ENCODE assay signal across 16 cellular contexts in the genomic region with DNA sequence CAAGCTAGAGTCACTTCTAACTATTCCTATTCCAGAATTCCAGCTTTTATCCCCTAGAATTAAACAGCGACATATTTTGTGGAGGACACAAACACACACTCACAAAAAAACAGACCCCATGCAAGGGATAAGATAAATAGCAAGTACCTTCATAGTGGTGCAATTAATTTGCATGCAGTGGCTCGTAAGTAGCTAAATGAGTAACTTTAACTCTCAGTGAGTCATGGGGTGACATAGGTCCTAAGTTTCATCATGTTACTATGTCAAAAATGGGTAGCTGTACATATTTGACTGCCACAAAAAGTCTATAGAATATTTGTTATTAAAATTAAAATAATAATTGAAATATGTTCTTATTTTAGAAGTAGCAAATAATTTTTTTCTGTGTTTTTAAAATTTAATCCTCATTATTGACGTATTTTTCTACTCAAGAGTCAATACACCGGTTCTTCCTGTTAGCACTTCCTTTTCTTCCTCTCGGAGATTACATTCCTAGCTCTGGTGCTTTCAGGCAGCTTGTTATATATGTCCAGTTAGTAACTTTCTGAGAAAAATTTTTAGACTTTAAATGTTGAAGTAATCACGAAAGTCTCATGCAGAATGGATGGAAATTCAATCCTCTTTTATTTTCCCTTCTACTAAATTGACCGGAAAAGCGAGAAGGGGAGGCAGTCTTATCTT.
DNase-seq lines count a peak whose midpoint lies in the region; ATAC-seq and TF ChIP-seq lines count a peak whose summit lies in the region.
"Had no signal": no experiment of that assay in that cellular context is flagged by ENCODE, and none has a peak within 500 bp of the region (broad histone marks: within the 10 kb centered on the region; RNA-seq: fewer than 3 reads in every experiment).

No MANE protein-coding gene starts in this region.

- H3K36me3 ChIP-seq in PC-3 (ENCODE audit: low read depth, low read length): no peaks in the 10 kb centered on the region
- H3K36me3 ChIP-seq: pancreas had no signal

- CTCF ChIA-PET in PC-3 (lab: Charles Lee): no interaction called here
- CTCF ChIA-PET in activated CD4-positive, alpha-beta T cell treated with anti-CD3 and anti-CD28 coated beads, Interleukin-2, amount 10 ng/mL, durations not matched to agents 7 days and 5 days (lab: Charles Lee): no interaction called here

- intact Hi-C loops in PC-3 (cut with micrococcal nuclease): no loop called here

- no TSS peak for BruUV-seq in PC-3 (replicated peaks; lab: Mats Ljungman, UMichigan)

- H3K27me3 ChIP-seq in PC-3 (ENCODE audit: low read length): peaks cover 33% of the 10 kb centered on the region
- H3K27me3 ChIP-seq: pancreas had no signal

- ATAC-seq in GM18499 (IDR thresholded peaks at IDR 0.05; ENCODE audit: insufficient read depth, unreplicated experiment) (peak; percentile 100), GM19463 (IDR thresholded peaks at IDR 0.05; ENCODE audit: unreplicated experiment) (peak; percentile 94), HG03025 (IDR thresholded peaks at IDR 0.05; ENCODE audit: low FRiP score, unreplicated experiment) (peak; percentile 90), PC-3 (no peak)
- ATAC-seq: HCT116, pancreas had no signal

- TF ChIP-seq CTCF in PC-3 (conservative IDR thresholded peaks at IDR 0.05; ENCODE audit: low read depth, low read length): no peak

- H3K27ac ChIP-seq in PC-3 (ENCODE audit: low read length): no peak overlapping the region
- H3K27ac ChIP-seq: coronary artery, pancreas had no signal

- no peaks in the 10 kb centered on the region for H3F3A ChIP-seq in PC-3 (ENCODE audit: low read length, unreplicated experiment)

- no peaks in the 10 kb centered on the region for H3K4me1 ChIP-seq in PC-3 (ENCODE audit: insufficient read depth, low read length)

- H3K9me3 Mint-ChIP-seq in activated CD4-positive, alpha-beta T cell treated with anti-CD3 and anti-CD28 coated beads, Interleukin-2, amount 10 ng/mL, durations not matched to agents 7 days and 5 days: no peaks in the 10 kb centered on the region
- H3K9me3 Mint-ChIP-seq: activated naive CD8-positive, alpha-beta T cell treated with anti-CD3 and anti-CD28 coated beads, Interleukin-2, amount 10 ng/mL, durations not matched to agents 7 days and 5 days had no signal

- H3K36me3 Mint-ChIP-seq in activated CD4-positive, alpha-beta T cell treated with anti-CD3 and anti-CD28 coated beads, Interleukin-2, amount 10 ng/mL, durations not matched to agents 7 days and 5 days (ENCODE audit: low read depth): no peaks in the 10 kb centered on the region
- H3K36me3 Mint-ChIP-seq: activated naive CD8-positive, alpha-beta T cell treated with anti-CD3 and anti-CD28 coated beads, Interleukin-2, amount 10 ng/mL, durations not matched to agents 7 days and 5 days had no signal

- H3K4me1 Mint-ChIP-seq in activated CD4-positive, alpha-beta T cell treated with anti-CD3 and anti-CD28 coated beads, Interleukin-2, amount 10 ng/mL, durations not matched to agents 7 days and 5 days: no peaks in the 10 kb centered on the region
- H3K4me1 Mint-ChIP-seq: activated naive CD8-positive, alpha-beta T cell treated with anti-CD3 and anti-CD28 coated beads, Interleukin-2, amount 10 ng/mL, durations not matched to agents 7 days and 5 days had no signal

- no peak overlapping the region for H3K4me3 ChIP-seq in PC-3 (ENCODE audit: low read length)
- H3K4me3 ChIP-seq: coronary artery, pancreas had no signal

- no peaks in the 10 kb centered on the region for H4K20me1 ChIP-seq in PC-3 (ENCODE audit: low read length)

- no peak overlapping the region for H2AFZ ChIP-seq in PC-3 (ENCODE audit: low read length)

- no peak overlapping the region for H3K4me3 Mint-ChIP-seq in activated CD4-positive, alpha-beta T cell treated with anti-CD3 and anti-CD28 coated beads, Interleukin-2, amount 10 ng/mL, durations not matched to agents 7 days and 5 days
- H3K4me3 Mint-ChIP-seq: activated naive CD8-positive, alpha-beta T cell treated with anti-CD3 and anti-CD28 coated beads, Interleukin-2, amount 10 ng/mL, durations not matched to agents 7 days and 5 days had no signal

- H3K4me2 ChIP-seq in PC-3 (ENCODE audit: low read length): no peak overlapping the region

- POLR2A ChIA-PET in PC-3 (lab: Charles Lee; ENCODE audit: unreplicated experiment): no interaction called here
- POLR2A ChIA-PET in activated CD4-positive, alpha-beta T cell treated with anti-CD3 and anti-CD28 coated beads, Interleukin-2, amount 10 ng/mL, durations not matched to agents 7 days and 5 days (lab: Charles Lee): no interaction called here

- no peaks in the 10 kb centered on the region for H3K27me3 Mint-ChIP-seq in activated CD4-positive, alpha-beta T cell treated with anti-CD3 and anti-CD28 coated beads, Interleukin-2, amount 10 ng/mL, durations not matched to agents 7 days and 5 days
- H3K27me3 Mint-ChIP-seq: activated naive CD8-positive, alpha-beta T cell treated with anti-CD3 and anti-CD28 coated beads, Interleukin-2, amount 10 ng/mL, durations not matched to agents 7 days and 5 days had no signal

- peak; percentile 14 for DNase-seq in PC-3
- DNase-seq in activated CD4-positive, alpha-beta T cell treated with anti-CD3 and anti-CD28 coated beads, Interleukin-2, amount 50 U/mL, for 1 hour: no peak
- no peak for DNase-seq in NCI-H1105 (lab: John Stamatoyannopoulos, UW)
- DNase-seq in NCI-H1436 treated with DMSO at 0.1 percent for 48 hours (lab: John Stamatoyannopoulos, UW): no peak
- DNase-seq in activated CD4-positive, alpha-beta T cell treated with anti-CD3 and anti-CD28 coated beads, Interleukin-2, amount 10 ng/mL, durations not matched to agents 7 days and 5 days: no peak
- DNase-seq: activated naive CD8-positive, alpha-beta T cell treated with anti-CD3 and anti-CD28 coated beads, Interleukin-2, amount 10 ng/mL, durations not matched to agents 7 days and 5 days; DMS 273 treated with DMSO at 0.1 percent for 48 hours; NCI-H1417; NCI-H526 treated with DMSO at 0.1 percent for 48 hours; pancreas; Right ventricle myocardium superior had no signal

- H3K9ac ChIP-seq in PC-3 (ENCODE audit: low read length): no peak overlapping the region

- H3K9me2 ChIP-seq in PC-3 (replicated peaks; ENCODE audit: low read length): no peaks in the 10 kb centered on the region

- no peaks in the 10 kb centered on the region for H3K79me2 ChIP-seq in PC-3 (ENCODE audit: low read length)

- H3K27ac Mint-ChIP-seq in activated CD4-positive, alpha-beta T cell treated with anti-CD3 and anti-CD28 coated beads, Interleukin-2, amount 10 ng/mL, durations not matched to agents 7 days and 5 days: no peak overlapping the region
- H3K27ac Mint-ChIP-seq: activated naive CD8-positive, alpha-beta T cell treated with anti-CD3 and anti-CD28 coated beads, Interleukin-2, amount 10 ng/mL, durations not matched to agents 7 days and 5 days had no signal

- no peaks in the 10 kb centered on the region for H3K9me3 ChIP-seq in PC-3 (ENCODE audit: low read length)
- H3K9me3 ChIP-seq: pancreas had no signal
